ENCODE assay signal across 1 cellular context in genomic region chr4:56914336-56914735, GRCh38.
TF ChIP-seq lines count a peak whose summit lies in the region.

No MANE protein-coding gene starts in this region.

TF ChIP-seq in WTC11, 78 proteins besides CTCF, POLR2A, EP300 and RAD21:
- TF ChIP-seq USF2 (CRISPR knock-in tag; IDR thresholded peaks at IDR 0.05) (no peak), MYBL2 (CRISPR knock-in tag; IDR thresholded peaks at IDR 0.05) (no peak), OVOL2 (CRISPR knock-in tag; IDR thresholded peaks at IDR 0.05; ENCODE audit: borderline replicate concordance) (no peak), E2F4 (CRISPR knock-in tag; IDR thresholded peaks at IDR 0.05; ENCODE audit: borderline replicate concordance, low read depth) (no peak), ZNF263 (CRISPR knock-in tag; IDR thresholded peaks at IDR 0.05; ENCODE audit: low read depth) (no peak), NFE2L1 (CRISPR knock-in tag; IDR thresholded peaks at IDR 0.05) (no peak), EMX1 (CRISPR knock-in tag; IDR thresholded peaks at IDR 0.05) (no peak)
TF ChIP-seq in WTC11: peak in this region for 0.
